ENCODE assay signal across 19 cellular contexts in genomic region chr6:147735924-147736323, GRCh38.
DNase-seq lines count a peak whose midpoint lies in the region; ATAC-seq, FAIRE-seq and TF ChIP-seq lines count a peak whose summit lies in the region.
"Had no signal": no experiment of that assay in that cellular context is flagged by ENCODE, and none has a peak within 500 bp of the region (broad histone marks: within the 10 kb centered on the region; RNA-seq: fewer than 3 reads in every experiment).

No MANE protein-coding gene starts in this region.

- H3K79me1 ChIP-seq in trophoblast cell (ENCODE audit: low read length), result peaks cover 11% of the 10 kb centered on the region

- no TSS peak for BruUV-seq in MCF 10A (replicated peaks; lab: Mats Ljungman, UMichigan)
- BruUV-seq in mammary epithelial cell (replicated peaks; lab: Mats Ljungman, UMichigan), result no TSS peak
- BruUV-seq in K562 (replicated peaks; lab: Mats Ljungman, UMichigan), result no TSS peak

- ATAC-seq in K562 (no peak), HG02852 (IDR thresholded peaks at IDR 0.05; ENCODE audit: unreplicated experiment) (no peak)
- ATAC-seq: GM12878 had no signal

- no peak overlapping the region for H4K91ac ChIP-seq in trophoblast cell (ENCODE audit: low read depth, low read length)

- H3K79me2 ChIP-seq in mammary epithelial cell (ENCODE audit: insufficient read depth, low read length) (no peaks in the 10 kb centered on the region), K562 (ENCODE audit: control insufficient read depth, insufficient read depth, low read length) (no peaks in the 10 kb centered on the region), trophoblast cell (ENCODE audit: control insufficient read depth, insufficient read depth, low read length, poor library complexity) (no peaks in the 10 kb centered on the region)

- peaks cover 5% of the 10 kb centered on the region for H3K4me1 Mint-ChIP-seq in MCF 10A (ENCODE audit: insufficient read depth, unreplicated experiment)
- no peaks in the 10 kb centered on the region for H3K4me1 Mint-ChIP-seq in nephron progenitor cell
- H3K4me1 Mint-ChIP-seq: CD4-positive, alpha-beta memory T cell had no signal

- H4K8ac ChIP-seq in trophoblast cell (ENCODE audit: low read depth, low read length), result no peak overlapping the region

- no peak overlapping the region for H3K4me3 ChIP-seq in mammary epithelial cell (replicated peaks in 1 of 3; ENCODE audit: insufficient read depth in 1 of 3, low read depth in 2 of 3, low read length in 3 of 3)
- H3K4me3 ChIP-seq in K562, result no peak overlapping the region
- H3K4me3 ChIP-seq in trophoblast cell (ENCODE audit: low read depth, low read length), result no peak overlapping the region
- H3K4me3 ChIP-seq: GM12878, GM23248 had no signal

- peak; percentile 4 for DNase-seq in MCF 10A (ENCODE audit: unreplicated experiment)
- no peak for DNase-seq in mammary epithelial cell
- no peak for DNase-seq in K562 (ENCODE audit: extremely low read depth in 1 of 4, low spot score in 3 of 4)
- no peak for DNase-seq in trophoblast cell
- DNase-seq in nephron progenitor cell, result no peak
- DNase-seq: C1 segment of cervical spinal cord; Calu3; CD4-positive, alpha-beta memory T cell; COR-L47; DMS79; EL; GDM1; GM23248; H7; HCEC 1CT had no signal

- H3K4ac ChIP-seq in trophoblast cell (ENCODE audit: low read depth, low read length), result no peak overlapping the region

- H3K18ac ChIP-seq in trophoblast cell (ENCODE audit: low read length), result no peak overlapping the region

- no peak overlapping the region for H2BK5ac ChIP-seq in trophoblast cell (ENCODE audit: low read depth, low read length, poor library complexity)

- peak overlapping the region; percentile 84 for H2BK12ac ChIP-seq in trophoblast cell (ENCODE audit: low read length)

- H3K36me3 ChIP-seq in mammary epithelial cell (ENCODE audit: insufficient read depth, low read length), result no peaks in the 10 kb centered on the region
- H3K36me3 ChIP-seq in K562 (ENCODE audit: control insufficient read depth, insufficient read depth, low read length), result peaks cover 12% of the 10 kb centered on the region; the same call in 1 of the 3 replicates
- no peaks in the 10 kb centered on the region for H3K36me3 ChIP-seq in trophoblast cell (ENCODE audit: control insufficient read depth in 1 of 2, insufficient read depth in 2 of 2, low read length in 2 of 2)

- H3K27ac Mint-ChIP-seq in MCF 10A (ENCODE audit: low read depth, unreplicated experiment), result no peak overlapping the region
- no peak overlapping the region for H3K27ac Mint-ChIP-seq in nephron progenitor cell
- H3K27ac Mint-ChIP-seq: CD4-positive, alpha-beta memory T cell had no signal

- H3K4me3 Mint-ChIP-seq in MCF 10A (ENCODE audit: unreplicated experiment) (no peak overlapping the region), nephron progenitor cell (no peak overlapping the region)
- H3K4me3 Mint-ChIP-seq: CD4-positive, alpha-beta memory T cell had no signal

- CTCF ChIA-PET in MCF 10A (lab: Yijun Ruan, JAX) (no interaction called here), mammary epithelial cell (lab: Charles Lee; ENCODE audit: low non-redundant PET) (no interaction called here), K562 (lab: Yijun Ruan, JAX; ENCODE audit: low intra/inter-chr PET ratio) (no interaction called here)

- H3K9me3 Mint-ChIP-seq in MCF 10A (ENCODE audit: unreplicated experiment) (no peaks in the 10 kb centered on the region), nephron progenitor cell (no peaks in the 10 kb centered on the region)
- H3K9me3 Mint-ChIP-seq: CD4-positive, alpha-beta memory T cell had no signal

- TF ChIP-seq EP300 in K562 (IDR thresholded peaks at IDR 0.05; ENCODE audit: low read length), result no peak

- dilution Hi-C loops in mammary epithelial cell (cut with HindIII; ENCODE audit: low sequenced_read_pairs), result no loop called here

- H3K14ac ChIP-seq in trophoblast cell (ENCODE audit: low read length), result no peak overlapping the region

- in situ Hi-C loops in mammary epithelial cell (cut with MboI; ENCODE audit: low sequenced_read_pairs in 2 of 2) (no loop called here), K562 (cut with MboI) (no loop called here)

- TF ChIP-seq POLR2A in K562 (conservative IDR thresholded peaks at IDR 0.05), result no peak

- H3K4me1 ChIP-seq in mammary epithelial cell (ENCODE audit: insufficient read depth, low read length), result peaks cover 5% of the 10 kb centered on the region
- H3K4me1 ChIP-seq in K562 (replicated peaks in 1 of 2; ENCODE audit: control insufficient read depth in 2 of 2, insufficient read depth in 2 of 2, low read length in 2 of 2), result no peaks in the 10 kb centered on the region
- peaks cover 9 to 11% of the 10 kb centered on the region in 2 experiments for H3K4me1 ChIP-seq in trophoblast cell (ENCODE audit: control insufficient read depth in 1 of 2, insufficient read depth in 2 of 2, low read length in 2 of 2)

- H2AFZ ChIP-seq in mammary epithelial cell (ENCODE audit: low read depth, low read length) (no peak overlapping the region), K562 (ENCODE audit: low read depth, low read length) (no peak overlapping the region), trophoblast cell (ENCODE audit: insufficient read depth, low read length, poor library complexity) (no peak overlapping the region)
- H2AFZ ChIP-seq: GM23248 had no signal

- intact Hi-C loops in MCF 10A (cut with micrococcal nuclease) (no loop called here), mammary epithelial cell (cut with micrococcal nuclease) (no loop called here), K562 (cut with micrococcal nuclease) (no loop called here)

- no peaks in the 10 kb centered on the region for H3K9me3 ChIP-seq in mammary epithelial cell (replicated peaks; ENCODE audit: insufficient read depth, low read length)
- H3K9me3 ChIP-seq in K562 (replicated peaks; ENCODE audit: control insufficient read depth, insufficient read depth, low read depth, low read length), result no peaks in the 10 kb centered on the region
- no peaks in the 10 kb centered on the region for H3K9me3 ChIP-seq in trophoblast cell (ENCODE audit: insufficient read depth, low read depth, low read length)

- H3K27me3 Mint-ChIP-seq in MCF 10A (ENCODE audit: insufficient read depth, unreplicated experiment) (no peaks in the 10 kb centered on the region), nephron progenitor cell (ENCODE audit: low read depth, poor library complexity) (no peaks in the 10 kb centered on the region)

- H3K27me3 ChIP-seq in mammary epithelial cell (ENCODE audit: insufficient read depth, low read length) (no peaks in the 10 kb centered on the region), K562 (ENCODE audit: control insufficient read depth in 2 of 2, insufficient read depth in 2 of 2, low read length in 2 of 2) (no peaks in the 10 kb centered on the region), trophoblast cell (ENCODE audit: insufficient read depth, low read length) (no peaks in the 10 kb centered on the region)

- no peak overlapping the region for H4K12ac ChIP-seq in trophoblast cell (ENCODE audit: low read depth, low read length)

- H3K36me3 Mint-ChIP-seq in MCF 10A (ENCODE audit: insufficient read depth, unreplicated experiment), result no peaks in the 10 kb centered on the region
- no peaks in the 10 kb centered on the region for H3K36me3 Mint-ChIP-seq in nephron progenitor cell (ENCODE audit: low read depth)
- H3K36me3 Mint-ChIP-seq: CD4-positive, alpha-beta memory T cell had no signal

- H2AK5ac ChIP-seq in trophoblast cell (ENCODE audit: low read length), result no peak overlapping the region

- POLR2A ChIA-PET in MCF 10A (lab: Yijun Ruan, JAX), result no interaction called here
- POLR2A ChIA-PET in K562 (lab: Yijun Ruan, JAX), result interaction anchor here (1.0 kb wide), 1 partner anchor 10 kb away, joined by 3 read pairs; no protein-coding TSS in a partner anchor

- no peak overlapping the region for H3K23ac ChIP-seq in trophoblast cell (ENCODE audit: low read length)

- H3K4me2 ChIP-seq in mammary epithelial cell (ENCODE audit: insufficient read depth, low read depth, low read length) (no peak overlapping the region), K562 (ENCODE audit: insufficient read depth, low read length) (no peak overlapping the region), trophoblast cell (ENCODE audit: low read length) (no peak overlapping the region)

- TF ChIP-seq CTCF in MCF 10A (IDR thresholded peaks at IDR 0.05; ENCODE audit: unreplicated experiment) (no peak), mammary epithelial cell (conservative IDR thresholded peaks at IDR 0.05 in 1 of 2, IDR thresholded peaks at IDR 0.05 in 1 of 2; ENCODE audit: extremely low read depth in 1 of 2, insufficient read depth in 1 of 2, low read depth in 1 of 2, low read length in 2 of 2) (no peak), K562 (IDR thresholded peaks at IDR 0.05 in 2 of 3, conservative IDR thresholded peaks at IDR 0.05 in 1 of 3; ENCODE audit: insufficient read depth in 2 of 3, low read depth in 1 of 3, low read length in 3 of 3) (no peak), nephron progenitor cell (IDR thresholded peaks at IDR 0.05) (no peak)

- H3K9ac ChIP-seq in mammary epithelial cell (ENCODE audit: insufficient read depth, low read length), result no peak overlapping the region
- no peak overlapping the region for H3K9ac ChIP-seq in K562 (ENCODE audit: insufficient read depth in 1 of 2, low read depth in 2 of 2, low read length in 2 of 2)
- no peak overlapping the region for H3K9ac ChIP-seq in trophoblast cell (ENCODE audit: low read length)
- H3K9ac ChIP-seq: GM23248 had no signal

- H3K27ac ChIP-seq in mammary epithelial cell (ENCODE audit: insufficient read depth, low read depth, low read length) (no peak overlapping the region), K562 (ENCODE audit: extremely low read depth, low read depth, low read length) (no peak overlapping the region), trophoblast cell (ENCODE audit: low read depth, low read length) (no peak overlapping the region)
- H3K27ac ChIP-seq: GM23248 had no signal

- no peaks in the 10 kb centered on the region for H4K20me1 ChIP-seq in mammary epithelial cell (ENCODE audit: insufficient read depth, low read length)
- 0 out of 2 replicates have a peak, but pooled peaks cover 5% of the 10 kb centered on the region for H4K20me1 ChIP-seq in K562 (replicated peaks; ENCODE audit: control insufficient read depth, insufficient read depth, low read length)

- TF ChIP-seq RAD21 in K562 (CRISPR knock-in tag; conservative IDR thresholded peaks at IDR 0.05 in 1 of 2, IDR thresholded peaks at IDR 0.05 in 1 of 2), result no peak

- H2BK120ac ChIP-seq in trophoblast cell (ENCODE audit: insufficient read depth, low read length, poor library complexity), result no peak overlapping the region

- no peaks in the 10 kb centered on the region for H3K9me1 ChIP-seq in K562 (ENCODE audit: control insufficient read depth, insufficient read depth, low read length)

- WGBS in mammary epithelial cell (ENCODE audit: low coverage, missing lambda C conversion rate), result 79% methylated on average over 3 of the region's 3 CpGs
- 27% methylated on average over 3 of the region's 3 CpGs for WGBS in K562 (ENCODE audit: insufficient coverage, low coverage, missing lambda C conversion rate)
- no CpG with 5 or more reads among the region's 3 CpGs for WGBS in trophoblast cell (ENCODE audit: extremely low coverage, insufficient coverage, insufficient read length)

- no peak for FAIRE-seq in K562 (lab: Jason Lieb, UNC)
- FAIRE-seq: GM12878, GM19239, H1 had no signal

TF ChIP-seq in K562, 482 proteins besides CTCF, POLR2A, EP300 and RAD21 (continues in another document):
- TF ChIP-seq SAP30 (IDR thresholded peaks at IDR 0.05; ENCODE audit: borderline replicate concordance, insufficient read depth, low read depth, low read length, poor library complexity, severe bottlenecking) (no peak), CEBPB (tag; IDR thresholded peaks at IDR 0.05) (peak; percentile 63; the same call in 1 of the 2 replicates)
